In genomic region chr2:225494100-225494459, GRCh38 we compare ENCODE assay signal across 21 cellular contexts.
DNase-seq lines count a peak whose midpoint lies in the region; ATAC-seq and TF ChIP-seq lines count a peak whose summit lies in the region.
"Had no signal": no experiment of that assay in that cellular context is flagged by ENCODE, and none has a peak within 500 bp of the region (broad histone marks: within the 10 kb centered on the region; RNA-seq: fewer than 3 reads in every experiment).

No MANE protein-coding gene starts in this region.

- no peak overlapping the region for H3K27ac ChIP-seq in lower lobe of right lung
- H3K27ac ChIP-seq: adrenal gland, C4-2B, suprapubic skin had no signal

- peak; percentile 37 to 77 for ATAC-seq in lower lobe of right lung
- ATAC-seq: activated CD8-positive, alpha-beta T cell treated with anti-CD3 and anti-CD28 coated beads for 36 hours; T-cell had no signal

- intact Hi-C loops in lower lobe of right lung (cut with DNase I), result no loop called here

- TF ChIP-seq CTCF in lower lobe of right lung (IDR thresholded peaks at IDR 0.05), result no peak

- H3K27me3 ChIP-seq in lower lobe of right lung (ENCODE audit: low read depth), result no peaks in the 10 kb centered on the region
- H3K27me3 ChIP-seq: adrenal gland, MG63, suprapubic skin had no signal

- H3K4me1 ChIP-seq in lower lobe of right lung, result no peaks in the 10 kb centered on the region
- H3K4me1 ChIP-seq: adrenal gland, suprapubic skin had no signal

- DNase-seq in Caki2 (ENCODE audit: low read depth), result peak; percentile 63
- DNase-seq in HT1080 (ENCODE audit: low read depth), result peak; percentile 52
- peak; percentile 45 for DNase-seq in astrocyte of the hippocampus (ENCODE audit: low read depth, low spot score)
- DNase-seq in lower lobe of right lung, result no peak
- DNase-seq in stimulated activated CD4-positive, alpha-beta T cell treated with anti-CD3 and anti-CD28 coated beads, Interleukin-2, amount 100 ng/mL, for 48 hours, result no peak
- DNase-seq in activated gamma-delta T cell treated with Interleukin-2 at 50 U/mL for 16 hours, result no peak
- no peak for DNase-seq in ureter (ENCODE audit: low spot score)
- no peak for DNase-seq in activated CD4-positive, alpha-beta T cell treated with anti-CD3 and anti-CD28 coated beads, Interleukin-2, amount 50 U/mL, for 4 hours
- DNase-seq: activated CD8-positive, alpha-beta T cell treated with anti-CD3 and anti-CD28 coated beads for 36 hours; activated effector memory CD4-positive, alpha-beta T cell treated with anti-CD3 and anti-CD28 coated beads, Interleukin-2, amount 50 U/mL, for 16 hours; activated T-cell treated with anti-CD3 and anti-CD28 coated beads for 4 hours; adrenal gland; cortex of kidney; HCEC 1CT; MG63; NCI-H1436; NCI-H510A treated with DMSO at 0.1 percent for 48 hours; posterior cingulate gyrus; T-cell had no signal

- in situ Hi-C loops in Caki2 (cut with HindIII; ENCODE audit: low pct_unique_long_range_greater_than_20kb, low sequenced_read_pairs), result no loop called here

- no peaks in the 10 kb centered on the region for H3K36me3 ChIP-seq in lower lobe of right lung
- H3K36me3 ChIP-seq: adrenal gland, MG63, suprapubic skin had no signal

- H3K9me3 ChIP-seq in lower lobe of right lung, result no peaks in the 10 kb centered on the region
- H3K9me3 ChIP-seq: adrenal gland, MG63, suprapubic skin had no signal

- H3K4me3 ChIP-seq in lower lobe of right lung, result no peak overlapping the region
- H3K4me3 ChIP-seq: adrenal gland, MG63, suprapubic skin had no signal

Comparison
In these comparisons a context has a peak if more than half of its experiments do, and no peak if none do; other contexts are left out.
1. DNase-seq: peak in Caki2 (single experiment), HT1080 (single experiment) and astrocyte of the hippocampus (single experiment); none in lower lobe of right lung (single experiment), stimulated activated CD4-positive, alpha-beta T cell treated with anti-CD3 and anti-CD28 coated beads, Interleukin-2, amount 100 ng/mL, for 48 hours (0 of 2), activated gamma-delta T cell treated with Interleukin-2 at 50 U/mL for 16 hours (single experiment), ureter (single experiment) and activated CD4-positive, alpha-beta T cell treated with anti-CD3 and anti-CD28 coated beads, Interleukin-2, amount 50 U/mL, for 4 hours (0 of 2).